ENCODE assay signal across 12 cellular contexts in the genomic region with DNA sequence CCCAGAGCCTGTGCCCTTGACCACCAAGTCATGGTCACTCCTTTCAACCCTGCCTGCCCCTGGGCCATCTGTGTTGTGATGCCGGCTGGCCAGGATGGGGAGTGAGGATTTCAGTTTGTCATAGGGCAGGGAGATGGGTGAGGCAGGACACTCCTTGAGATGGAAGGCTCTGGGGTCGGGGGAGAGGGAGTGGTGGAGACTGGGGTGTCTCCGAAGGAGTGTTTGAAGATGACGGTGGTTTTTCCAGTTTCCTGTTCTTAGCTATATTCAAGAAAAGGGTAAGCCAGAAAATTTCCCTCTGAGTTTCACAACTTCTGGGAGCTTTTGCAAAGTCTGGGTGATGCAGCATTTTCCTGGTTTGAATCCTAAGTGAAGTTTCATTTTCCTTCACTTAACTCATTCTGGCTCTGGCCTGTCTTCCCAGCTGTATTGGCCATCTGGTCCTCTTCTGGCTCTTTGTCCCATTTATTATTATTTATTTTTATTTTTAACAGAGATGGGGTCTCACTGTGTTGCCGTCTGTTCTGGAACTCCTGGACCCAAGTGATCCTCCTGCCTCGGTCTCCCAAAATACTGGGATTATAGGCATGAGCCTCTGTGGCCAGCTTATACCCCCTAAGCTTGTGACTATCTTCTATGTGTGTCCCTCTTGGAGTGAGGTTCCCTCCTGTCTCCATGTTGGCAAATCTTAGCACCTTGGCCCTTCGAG. TPM values are rescaled to one million over a fixed set of nuclear protein-coding genes. Genes with fewer than 3 reads are reported as not detected.
DNase-seq lines count a peak whose midpoint lies in the region; ATAC-seq and TF ChIP-seq lines count a peak whose summit lies in the region.
"Had no signal": no experiment of that assay in that cellular context is flagged by ENCODE, and none has a peak within 500 bp of the region (broad histone marks: within the 10 kb centered on the region; RNA-seq: fewer than 3 reads in every experiment).

No MANE protein-coding gene starts in this region.

- intact Hi-C loops in dendritic cell treated with granulocyte-macrophage colony-stimulating factor and Interleukin-4, amounts not matched to agents 40 ng/mL and 50 ng/mL, for 4 days (cut with micrococcal nuclease) = no loop called here
- intact Hi-C loops in mucosa of descending colon (cut with DNase I, micrococcal nuclease) = no loop called here

- no peak overlapping the region for H2AK5ac ChIP-seq in H9 (ENCODE audit: insufficient read length, low read length)

- peak overlapping the region in 1 of 3 experiments; percentile 53; a peak in 1 of 7 replicates for H3K27ac Mint-ChIP-seq in H9
- peak overlapping the region; percentile 85 for H3K27ac Mint-ChIP-seq in dendritic cell treated with granulocyte-macrophage colony-stimulating factor and Interleukin-4, amounts not matched to agents 40 ng/mL and 50 ng/mL, for 4 days

- 0 out of 2 replicates have a peak overlapping the region, but pooled peaks have one; percentile 25 for H3K14ac ChIP-seq in H9 (ENCODE audit: insufficient read depth, low read length)

- no CpG with 5 or more reads among the region's 7 CpGs for WGBS in H9 (ENCODE audit: extremely low coverage, insufficient read length, low lambda C conversion rate)

- H3K27ac ChIP-seq in H9 (ENCODE audit: insufficient read length, low read depth, low read length) (no peak overlapping the region), thoracic aorta (peak overlapping the region; percentile 98 to 99)

- no peaks in the 10 kb centered on the region for H3K23me2 ChIP-seq in H9 (ENCODE audit: insufficient read length, low read depth, low read length, poor library complexity, severe bottlenecking)

- H3K4me1 ChIP-seq in H9 (ENCODE audit: insufficient read depth, low read length) (peaks cover 7% of the 10 kb centered on the region; the same call in 1 of the 2 replicates), mucosa of descending colon (ENCODE audit: low read depth) (no peaks in the 10 kb centered on the region), thoracic aorta (ENCODE audit: control insufficient read depth in 1 of 2, low read depth in 2 of 2) (peaks cover 59 to 95% of the 10 kb centered on the region in 2 donors)

- H3T11ph ChIP-seq in H9 (ENCODE audit: low read length) = no peak overlapping the region

- no peak overlapping the region for H2BK120ac ChIP-seq in H9 (ENCODE audit: low read depth, low read length, poor library complexity, severe bottlenecking)

- no peak overlapping the region for H2BK12ac ChIP-seq in H9 (ENCODE audit: insufficient read length, low read depth, low read length)

- no peak overlapping the region for H2BK20ac ChIP-seq in H9 (ENCODE audit: low read depth, low read length, poor library complexity, severe bottlenecking)

- H2BK5ac ChIP-seq in H9 (ENCODE audit: insufficient read length, low read length) = no peak overlapping the region

- H3K79me2 ChIP-seq in H9 (ENCODE audit: insufficient read depth, low read length) = peaks cover 31% of the 10 kb centered on the region; the same call in 1 of the 2 replicates

- ATAC-seq in mucosa of descending colon = peak; percentile 31
- peak; percentile 70 for ATAC-seq in thoracic aorta (ENCODE audit: insufficient number of reproducible peaks, low FRiP score, low read depth)
- ATAC-seq in HG02678 (IDR thresholded peaks at IDR 0.05; ENCODE audit: unreplicated experiment) = no peak

- no peak overlapping the region for H4K91ac ChIP-seq in H9 (ENCODE audit: insufficient read length, low read depth, low read length)

- H2AFZ ChIP-seq in H9 (ENCODE audit: low read length) = no peak overlapping the region

- H3K27me3 ChIP-seq in H9 (ENCODE audit: insufficient read depth, low read length) = no peaks in the 10 kb centered on the region
- H3K27me3 ChIP-seq in thoracic aorta (replicated peaks; ENCODE audit: insufficient read depth) = no peaks in the 10 kb centered on the region

- H3K18ac ChIP-seq in H9 (ENCODE audit: insufficient read length, low read depth, low read length) = no peak overlapping the region

- H4K20me1 ChIP-seq in H9 (ENCODE audit: control insufficient read depth, insufficient read depth, insufficient read length) = no peaks in the 10 kb centered on the region

- no peak overlapping the region for H3K4me3 Mint-ChIP-seq in H9
- peak overlapping the region; percentile 32 for H3K4me3 Mint-ChIP-seq in dendritic cell treated with granulocyte-macrophage colony-stimulating factor and Interleukin-4, amounts not matched to agents 40 ng/mL and 50 ng/mL, for 4 days
- H3K4me3 Mint-ChIP-seq: central memory CD8-positive, alpha-beta T cell had no signal

- no peak overlapping the region for H4K5ac ChIP-seq in H9 (ENCODE audit: insufficient read length, low read depth, low read length)

- H3K9me3 ChIP-seq in H9 (ENCODE audit: control insufficient read depth, low read depth, low read length) (peaks cover 27% of the 10 kb centered on the region), mucosa of descending colon (peaks cover 20% of the 10 kb centered on the region), thoracic aorta (no peaks in the 10 kb centered on the region)

- peaks cover 49 to 62% of the 10 kb centered on the region in 2 experiments for H3K9me3 Mint-ChIP-seq in H9
- H3K9me3 Mint-ChIP-seq in dendritic cell treated with granulocyte-macrophage colony-stimulating factor and Interleukin-4, amounts not matched to agents 40 ng/mL and 50 ng/mL, for 4 days = peaks cover 48% of the 10 kb centered on the region

- H3K4me3 ChIP-seq in mucosa of descending colon (no peak overlapping the region), thoracic aorta (peak overlapping the region; percentile 15)

- H3K4ac ChIP-seq in H9 (ENCODE audit: low read depth, low read length) = no peak overlapping the region

- no peak overlapping the region for H3K23ac ChIP-seq in H9 (ENCODE audit: insufficient read length, low read depth, low read length)

- H3K27me3 Mint-ChIP-seq in H9 (ENCODE audit: low read depth) = no peaks in the 10 kb centered on the region
- H3K27me3 Mint-ChIP-seq in dendritic cell treated with granulocyte-macrophage colony-stimulating factor and Interleukin-4, amounts not matched to agents 40 ng/mL and 50 ng/mL, for 4 days = no peaks in the 10 kb centered on the region
- H3K27me3 Mint-ChIP-seq: central memory CD8-positive, alpha-beta T cell had no signal

- no peak overlapping the region for H3K9ac ChIP-seq in H9 (ENCODE audit: extremely low read depth, insufficient read length, low read length)

- no peaks in the 10 kb centered on the region for H3K36me3 ChIP-seq in mucosa of descending colon (ENCODE audit: low read depth)
- no peaks in the 10 kb centered on the region for H3K36me3 ChIP-seq in thoracic aorta

- no peak overlapping the region for H3K4me2 ChIP-seq in H9 (ENCODE audit: insufficient read depth, insufficient read length, low read length)

- H3K56ac ChIP-seq in H9 (ENCODE audit: insufficient read length, low read depth, low read length) = no peak overlapping the region

- no peak for TF ChIP-seq CTCF in H9 (conservative IDR thresholded peaks at IDR 0.05)
- no peak for TF ChIP-seq CTCF in mucosa of descending colon (IDR thresholded peaks at IDR 0.05)
- no peak for TF ChIP-seq CTCF in thoracic aorta (IDR thresholded peaks at IDR 0.05)

- peaks cover 28% of the 10 kb centered on the region in 2 experiments for H3K4me1 Mint-ChIP-seq in H9
- H3K4me1 Mint-ChIP-seq in dendritic cell treated with granulocyte-macrophage colony-stimulating factor and Interleukin-4, amounts not matched to agents 40 ng/mL and 50 ng/mL, for 4 days (ENCODE audit: low read depth) = peaks cover 49% of the 10 kb centered on the region

- no peak for DNase-seq in H9
- DNase-seq in mucosa of descending colon = no peak
- no peak for DNase-seq in thoracic aorta (ENCODE audit: low spot score)
- no peak for DNase-seq in activated CD8-positive, alpha-beta memory T cell treated with anti-CD3 and anti-CD28 coated beads, Interleukin-2, amount 50 U/mL, for 48 hours
- DNase-seq in DMS79 (lab: John Stamatoyannopoulos, UW) = no peak
- no peak for DNase-seq in GDM1 (lab: John Stamatoyannopoulos, UW)
- DNase-seq: EL, NCI-H82, T-helper 1 cell had no signal

- no peak overlapping the region for H2BK15ac ChIP-seq in H9 (ENCODE audit: low read depth, low read length)

- H3K36me3 Mint-ChIP-seq in H9 (ENCODE audit: insufficient read depth in 1 of 3, low read depth in 3 of 3) = peaks cover 67 to 78% (median 69%) of the 10 kb centered on the region in 3 experiments
- peaks cover 69% of the 10 kb centered on the region for H3K36me3 Mint-ChIP-seq in dendritic cell treated with granulocyte-macrophage colony-stimulating factor and Interleukin-4, amounts not matched to agents 40 ng/mL and 50 ng/mL, for 4 days (ENCODE audit: low read depth)

- H4K8ac ChIP-seq in H9 (replicated peaks; ENCODE audit: insufficient read length, low read depth, low read length) = no peak overlapping the region

- peaks cover 11% of the 10 kb centered on the region for H3K79me1 ChIP-seq in H9 (ENCODE audit: insufficient read depth, low read depth, low read length, poor library complexity, severe bottlenecking)

RNA-seq across cellular contexts. Expression of a gene that starts 27.7 kb away (rescaled TPM):
- total RNA-seq in H9 (2021) (51.7 and 56.4 TPM in 2 replicates), mucosa of descending colon (10 to 100 TPM; 13.8 to 40.0 (median 25.5) TPM), thoracic aorta (10 to 100 TPM; 89.2 to 94.9 TPM)
